Comparison of ENCODE assay signal across 19 cellular contexts in genomic region chr15:48423342-48423741, GRCh38.
"Had no signal": no experiment of that assay in that cellular context is flagged by ENCODE, and none has a peak within 500 bp of the region (broad histone marks: within the 10 kb centered on the region; RNA-seq: fewer than 3 reads in every experiment).

No MANE protein-coding gene starts in this region.

- H3K27me3 ChIP-seq: gastroesophageal sphincter, heart left ventricle, pancreas, spleen, thyroid gland had no signal

- H3K36me3 ChIP-seq: pancreas had no signal

- H3K4me3 ChIP-seq: coronary artery, gastroesophageal sphincter, heart left ventricle, pancreas, spleen, thyroid gland had no signal

- DNase-seq: activated CD4-positive, alpha-beta T cell treated with anti-CD3 and anti-CD28 coated beads, Interleukin-2, amount 10 ng/mL, durations not matched to agents 24 days and 14 days; activated CD8-positive, alpha-beta memory T cell treated with anti-CD3 and anti-CD28 coated beads, Interleukin-2, amount 50 U/mL, for 48 hours; activated effector memory CD4-positive, alpha-beta T cell treated with Interleukin-2 at 50 U/mL for 16 hours; activated naive CD4-positive, alpha-beta T cell treated with anti-CD3 and anti-CD28 coated beads, Interleukin-2, amount 10 ng/mL, durations not matched to agents 7 days and 5 days; activated naive CD8-positive, alpha-beta T cell treated with anti-CD3 and anti-CD28 coated beads, Interleukin-2, amount 50 U/mL, for 24 hours; activated T-cell treated with anti-CD3 and anti-CD28 coated beads, Interleukin-2, amount 50 U/mL, for 48 hours; anterior cingulate cortex; heart left ventricle; kidney glomerular epithelial cell; left ventricle myocardium superior; naive thymus-derived CD4-positive, alpha-beta T cell; pancreas; spleen; stimulated activated naive CD4-positive, alpha-beta T cell; T-helper 9 cell; thyroid gland had no signal

- H3K9me3 ChIP-seq: gastroesophageal sphincter, heart left ventricle, pancreas, spleen, thyroid gland had no signal

- ATAC-seq: activated naive CD8-positive, alpha-beta T cell treated with anti-CD3 and anti-CD28 coated beads, Interleukin-2, amount 50 U/mL, for 24 hours; gastroesophageal sphincter; heart left ventricle; left ventricle myocardium superior; naive thymus-derived CD4-positive, alpha-beta T cell; pancreas; sciatic nerve had no signal

- H3K4me1 ChIP-seq: pancreas, spleen, thyroid gland had no signal

- H3K27ac ChIP-seq: heart left ventricle, pancreas, spleen, thyroid gland had no signal
